In genomic region chr11:11776714-11777113, GRCh38 we compare ENCODE assay signal across 25 cellular contexts.
"Had no signal": no experiment of that assay in that cellular context is flagged by ENCODE, and none has a peak within 500 bp of the region (broad histone marks: within the 10 kb centered on the region; RNA-seq: fewer than 3 reads in every experiment).

No MANE protein-coding gene starts in this region.

- H3K36me3 ChIP-seq: colonic mucosa, esophagus muscularis mucosa, esophagus squamous epithelium, gastrocnemius medialis, gastroesophageal sphincter, heart left ventricle, heart right ventricle had no signal

- DNase-seq: colonic mucosa; cortex of kidney; dermis blood vessel endothelial cell; dorsolateral prefrontal cortex; effector CD4-positive, alpha-beta T cell; effector CD8-positive, alpha-beta T cell; effector memory CD4-positive, alpha-beta T cell; effector memory CD8-positive, alpha-beta T cell; endodermal cell; erythroblast; esophagus squamous epithelium; foreskin fibroblast; foreskin keratinocyte; foreskin melanocyte; gastrocnemius medialis; glutamatergic neuron; head of caudate nucleus; heart left ventricle; heart right ventricle had no signal

- H3K27ac Mint-ChIP-seq: dendritic cell treated with granulocyte-macrophage colony-stimulating factor and Interleukin-4, amounts not matched to agents 40 ng/mL and 50 ng/mL, for 4 days; effector memory CD8-positive, alpha-beta T cell; endodermal cell had no signal

- H3K27me3 ChIP-seq: colonic mucosa, dorsolateral prefrontal cortex, esophagus muscularis mucosa, gastroesophageal sphincter had no signal

- H3K9me3 Mint-ChIP-seq: dendritic cell treated with granulocyte-macrophage colony-stimulating factor and Interleukin-4, amounts not matched to agents 40 ng/mL and 50 ng/mL, for 4 days; effector memory CD8-positive, alpha-beta T cell; endodermal cell had no signal

- H3K9me3 ChIP-seq: colonic mucosa, esophagus muscularis mucosa, esophagus squamous epithelium, gastrocnemius medialis, gastroesophageal sphincter, heart left ventricle, heart right ventricle had no signal

- H3K4me1 ChIP-seq: colonic mucosa, esophagus muscularis mucosa, foreskin keratinocyte, gastrocnemius medialis, gastroesophageal sphincter, heart left ventricle, heart right ventricle had no signal

- H3K27ac ChIP-seq: colonic mucosa, coronary artery, dorsolateral prefrontal cortex, epithelial cell of prostate, esophagus muscularis mucosa, esophagus squamous epithelium, foreskin keratinocyte, gastrocnemius medialis, gastroesophageal sphincter, heart left ventricle, heart right ventricle had no signal

- H3K4me3 ChIP-seq: colonic mucosa, coronary artery, dorsolateral prefrontal cortex, esophagus muscularis mucosa, esophagus squamous epithelium, gastrocnemius medialis, gastroesophageal sphincter, heart left ventricle, heart right ventricle had no signal

- ATAC-seq: effector memory CD8-positive, alpha-beta T cell; esophagus mucosa; foreskin keratinocyte; gastrocnemius medialis; gastroesophageal sphincter; heart left ventricle; heart right ventricle had no signal

- H3K4me3 Mint-ChIP-seq: dendritic cell treated with granulocyte-macrophage colony-stimulating factor and Interleukin-4, amounts not matched to agents 40 ng/mL and 50 ng/mL, for 4 days; effector memory CD8-positive, alpha-beta T cell; endodermal cell had no signal
